In the genomic region with DNA sequence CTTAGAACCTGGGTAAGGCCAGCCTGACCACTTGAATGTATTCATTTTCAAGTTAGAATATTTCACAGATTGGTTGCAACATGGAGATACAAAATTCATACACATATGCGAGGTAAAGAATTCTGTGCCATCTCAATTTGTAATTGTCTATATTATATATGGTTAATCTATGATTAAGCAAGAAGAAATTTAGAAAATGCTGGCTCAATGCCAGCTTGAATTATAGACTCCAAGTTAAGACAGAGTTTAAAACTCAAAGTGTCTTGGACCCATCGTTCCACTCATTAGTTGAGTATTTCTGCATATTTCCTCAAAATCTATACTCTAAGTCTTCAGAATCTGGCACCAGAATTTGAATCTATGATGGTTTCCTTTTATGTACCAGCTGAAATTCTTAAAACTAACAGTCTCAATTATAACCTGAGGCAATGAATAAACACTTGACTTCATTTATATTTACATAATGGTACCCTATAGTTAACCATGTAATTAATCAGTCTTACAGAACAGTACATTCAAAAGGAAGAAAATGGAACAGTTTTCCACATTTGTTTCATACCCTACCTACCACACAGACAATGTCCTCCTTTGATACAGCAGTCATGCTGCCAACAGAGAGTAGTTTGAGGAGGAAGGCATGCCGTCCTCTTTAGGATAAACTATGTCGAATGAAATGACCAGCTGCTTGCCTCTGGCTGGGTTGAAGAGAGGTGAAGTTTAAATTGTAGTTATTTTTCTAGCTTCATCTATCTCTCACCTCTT, we compare ENCODE assay signal across 17 cellular contexts.
"Had no signal": no experiment of that assay in that cellular context is flagged by ENCODE, and none has a peak within 500 bp of the region (broad histone marks: within the 10 kb centered on the region; RNA-seq: fewer than 3 reads in every experiment).

No MANE protein-coding gene starts in this region.

- H3K4me3 Mint-ChIP-seq: activated naive CD8-positive, alpha-beta T cell; activated T-cell treated with anti-CD3 and anti-CD28 coated beads, Interleukin-2, amount 50 U/mL, for 4 hours; brain; naive B cell had no signal

- H3K27ac ChIP-seq: epithelial cell of prostate, lower lobe of right lung, right atrium auricular region, stomach, thoracic aorta, uterus had no signal

- H3K4me1 ChIP-seq: right atrium auricular region, uterus had no signal

- H3K9me3 Mint-ChIP-seq: activated T-cell treated with anti-CD3 and anti-CD28 coated beads, Interleukin-2, amount 50 U/mL, for 4 hours had no signal

- H3K9me3 ChIP-seq: lower lobe of right lung, right atrium auricular region, stomach, thoracic aorta, uterus had no signal

- DNase-seq: activated CD4-positive, alpha-beta T cell treated with anti-CD3 and anti-CD28 coated beads, Interleukin-2, amount 50 U/mL, for 4 hours; activated CD4-positive, CD25-positive, alpha-beta regulatory T cell treated with anti-CD3 and anti-CD28 coated beads, Interleukin-2, amount 50 U/mL, for 72 hours; activated effector memory CD4-positive, alpha-beta T cell treated with anti-CD3 and anti-CD28 coated beads, Interleukin-2, amount 50 U/mL, for 16 hours; activated T-cell treated with anti-CD3 and anti-CD28 coated beads, Interleukin-2, amount 50 U/mL, for 4 hours; amygdala; effector memory CD4-positive, alpha-beta T cell; hippocampal formation; lower lobe of right lung; naive B cell; small intestine; stomach; uterus had no signal

- H3K4me3 ChIP-seq: lower lobe of right lung, right atrium auricular region, stomach, thoracic aorta, uterus had no signal

- H3K27me3 Mint-ChIP-seq: activated naive CD8-positive, alpha-beta T cell; brain; naive B cell had no signal

- H3K36me3 ChIP-seq: lower lobe of right lung, right atrium auricular region, stomach, thoracic aorta, uterus had no signal

- H3K27ac Mint-ChIP-seq: activated naive CD8-positive, alpha-beta T cell; brain had no signal

- ATAC-seq: activated T-cell treated with anti-CD3 and anti-CD28 coated beads, Interleukin-2, amount 50 U/mL, for 4 hours; lower lobe of right lung had no signal

- H3K36me3 Mint-ChIP-seq: brain, naive B cell had no signal

- H3K27me3 ChIP-seq: right atrium auricular region, stomach, uterus had no signal
